ENCODE assay signal across 16 cellular contexts in genomic region chr15:74632601-74633000, GRCh38. TPM values are rescaled to one million over a fixed set of nuclear protein-coding genes. Genes with fewer than 3 reads are reported as not detected.
A peak's percentile ranks its signal among the peaks of the same experiment; 100 is the strongest.
DNase-seq lines count a peak whose midpoint lies in the region; ATAC-seq and TF ChIP-seq lines count a peak whose summit lies in the region.
"Had no signal": no experiment of that assay in that cellular context is flagged by ENCODE, and none has a peak within 500 bp of the region (broad histone marks: within the 10 kb centered on the region; RNA-seq: fewer than 3 reads in every experiment).

No MANE protein-coding gene starts in this region.

- no peaks in the 10 kb centered on the region for H3K9me3 Mint-ChIP-seq in activated CD8-positive, alpha-beta memory T cell treated with anti-CD3 and anti-CD28 coated beads, Interleukin-2, amount 10 ng/mL, durations not matched to agents 7 days and 5 days (ENCODE audit: low read depth)
- H3K9me3 Mint-ChIP-seq in natural killer cell treated with Interleukin-12 subunit alpha and Interleukin-12 subunit beta and Interleukin-15 and Interleukin-18, amount 100 ng/mL, for 72 hours: no peaks in the 10 kb centered on the region
- no peaks in the 10 kb centered on the region for H3K9me3 Mint-ChIP-seq in natural killer cell
- H3K9me3 Mint-ChIP-seq: CD4-positive, CD25-positive, alpha-beta regulatory T cell had no signal

- no peak for ATAC-seq in activated CD8-positive, alpha-beta memory T cell treated with anti-CD3 and anti-CD28 coated beads, Interleukin-2, amount 10 ng/mL, durations not matched to agents 7 days and 5 days
- no peak for ATAC-seq in natural killer cell treated with Interleukin-12 subunit alpha and Interleukin-12 subunit beta and Interleukin-15 and Interleukin-18, amount 100 ng/mL, for 72 hours
- ATAC-seq in natural killer cell: no peak
- ATAC-seq in left lung: no peak
- ATAC-seq in GM21723 (IDR thresholded peaks at IDR 0.05; ENCODE audit: unreplicated experiment): no peak

- no peaks in the 10 kb centered on the region for H3K9me3 ChIP-seq in left lung
- H3K9me3 ChIP-seq: BLaER1 had no signal

- no peaks in the 10 kb centered on the region for H3K4me1 ChIP-seq in left lung

- no peaks in the 10 kb centered on the region for H3K27me3 ChIP-seq in left lung
- H3K27me3 ChIP-seq: BLaER1 had no signal

- H3K36me3 Mint-ChIP-seq in activated CD8-positive, alpha-beta memory T cell treated with anti-CD3 and anti-CD28 coated beads, Interleukin-2, amount 10 ng/mL, durations not matched to agents 7 days and 5 days: peaks cover 25% of the 10 kb centered on the region
- H3K36me3 Mint-ChIP-seq in natural killer cell treated with Interleukin-12 subunit alpha and Interleukin-12 subunit beta and Interleukin-15 and Interleukin-18, amount 100 ng/mL, for 72 hours: peaks cover 6% of the 10 kb centered on the region
- H3K36me3 Mint-ChIP-seq in natural killer cell: no peaks in the 10 kb centered on the region

- TF ChIP-seq CTCF in natural killer cell (IDR thresholded peaks at IDR 0.05): no peak
- no peak for TF ChIP-seq CTCF in coronary artery (IDR thresholded peaks at IDR 0.05)
- TF ChIP-seq CTCF in left lung (IDR thresholded peaks at IDR 0.05): no peak

- intact Hi-C loops in natural killer cell (cut with micrococcal nuclease) (loop anchor here (10.0 kb wide), 1 partner anchor 572 kb away; the partner anchor contains the start of gene C15orf39), left lung (cut with DNase I) (loop anchor here (10.0 kb wide), 2 partner anchors 132 to 322 kb away; partner anchors contain the start of gene RPP25 (in 1 of the 2))

- H3K27ac ChIP-seq in coronary artery: no peak overlapping the region
- H3K27ac ChIP-seq in left lung: no peak overlapping the region
- H3K27ac ChIP-seq: BLaER1, GM23248, KMS-11, PC-9 had no signal

- CTCF ChIA-PET in activated CD8-positive, alpha-beta memory T cell treated with anti-CD3 and anti-CD28 coated beads, Interleukin-2, amount 10 ng/mL, durations not matched to agents 7 days and 5 days (lab: Charles Lee): interaction anchor here (0.6 to 14.5 kb wide), 33 partner anchors 8 to 329 kb away, joined by 3 to 401 read pairs (median 6); partner anchors contain the start of genes CLK3, CSK and CYP11A1

- DNase-seq in activated CD8-positive, alpha-beta memory T cell treated with anti-CD3 and anti-CD28 coated beads, Interleukin-2, amount 10 ng/mL, durations not matched to agents 7 days and 5 days: no peak
- DNase-seq in activated CD8-positive, alpha-beta memory T cell treated with anti-CD3 and anti-CD28 coated beads, Interleukin-2, amount 50 U/mL, for 4 hours: no peak
- DNase-seq in natural killer cell treated with Interleukin-12 subunit alpha and Interleukin-12 subunit beta and Interleukin-15 and Interleukin-18, amount 100 ng/mL, for 72 hours (ENCODE audit: low spot score): peak; percentile 40
- DNase-seq in natural killer cell (no peak), coronary artery (ENCODE audit: low spot score) (peak; percentile 64), kidney tubule cell (ENCODE audit: low spot score) (no peak), left lung (no peak)
- DNase-seq: DMS153, NCI-H2029, NCI-H446 treated with DMSO at 0.1 percent for 48 hours had no signal

- H3K27ac Mint-ChIP-seq in activated CD8-positive, alpha-beta memory T cell treated with anti-CD3 and anti-CD28 coated beads, Interleukin-2, amount 10 ng/mL, durations not matched to agents 7 days and 5 days: peak overlapping the region; percentile 46
- no peak overlapping the region for H3K27ac Mint-ChIP-seq in natural killer cell treated with Interleukin-12 subunit alpha and Interleukin-12 subunit beta and Interleukin-15 and Interleukin-18, amount 100 ng/mL, for 72 hours
- no peak overlapping the region for H3K27ac Mint-ChIP-seq in natural killer cell

- peaks cover 0 to 99% of the 10 kb centered on the region in 2 donors for H3K36me3 ChIP-seq in left lung

- H3K4me3 ChIP-seq in coronary artery (no peak overlapping the region), left lung (no peak overlapping the region)
- H3K4me3 ChIP-seq: BLaER1, GM23248, PC-9 had no signal

- peaks cover under 1% of the 10 kb centered on the region for H3K4me1 Mint-ChIP-seq in activated CD8-positive, alpha-beta memory T cell treated with anti-CD3 and anti-CD28 coated beads, Interleukin-2, amount 10 ng/mL, durations not matched to agents 7 days and 5 days
- peaks cover 6 to 23% of the 10 kb centered on the region in 2 donors for H3K4me1 Mint-ChIP-seq in natural killer cell treated with Interleukin-12 subunit alpha and Interleukin-12 subunit beta and Interleukin-15 and Interleukin-18, amount 100 ng/mL, for 72 hours (ENCODE audit: low read depth in 2 of 2)
- H3K4me1 Mint-ChIP-seq in natural killer cell: peaks cover 6 to 10% of the 10 kb centered on the region in 2 donors

- H3K27me3 Mint-ChIP-seq in activated CD8-positive, alpha-beta memory T cell treated with anti-CD3 and anti-CD28 coated beads, Interleukin-2, amount 10 ng/mL, durations not matched to agents 7 days and 5 days: no peaks in the 10 kb centered on the region
- H3K27me3 Mint-ChIP-seq in natural killer cell treated with Interleukin-12 subunit alpha and Interleukin-12 subunit beta and Interleukin-15 and Interleukin-18, amount 100 ng/mL, for 72 hours: no peaks in the 10 kb centered on the region
- no peaks in the 10 kb centered on the region for H3K27me3 Mint-ChIP-seq in natural killer cell (ENCODE audit: low read depth in 2 of 2)
- H3K27me3 Mint-ChIP-seq: CD4-positive, CD25-positive, alpha-beta regulatory T cell had no signal

- no peak overlapping the region for H3K4me3 Mint-ChIP-seq in activated CD8-positive, alpha-beta memory T cell treated with anti-CD3 and anti-CD28 coated beads, Interleukin-2, amount 10 ng/mL, durations not matched to agents 7 days and 5 days
- no peak overlapping the region for H3K4me3 Mint-ChIP-seq in natural killer cell treated with Interleukin-12 subunit alpha and Interleukin-12 subunit beta and Interleukin-15 and Interleukin-18, amount 100 ng/mL, for 72 hours
- H3K4me3 Mint-ChIP-seq in natural killer cell: no peak overlapping the region
- H3K4me3 Mint-ChIP-seq: CD4-positive, CD25-positive, alpha-beta regulatory T cell had no signal

RNA-seq across cellular contexts. Expression of gene CLK3, which starts 17.0 kb away (rescaled TPM):
- total RNA-seq in activated CD8-positive, alpha-beta memory T cell treated with anti-CD3 and anti-CD28 coated beads, Interleukin-2, amount 10 ng/mL, durations not matched to agents 7 days and 5 days: 100 to 1,000 TPM; 120 to 140 TPM
- total RNA-seq in natural killer cell treated with Interleukin-12 subunit alpha and Interleukin-12 subunit beta and Interleukin-15 and Interleukin-18, amount 100 ng/mL, for 72 hours: 100 to 1,000 TPM; 148 TPM
- 100 to 1,000 TPM; 288 to 298 (median 293) TPM for total RNA-seq in natural killer cell
- 10 to 100 TPM; 58.0 to 70.0 TPM for total RNA-seq in left lung

Comparison
In these comparisons a context has a peak if more than half of its experiments do, and no peak if none do; other contexts are left out.
1. DNase-seq: peak in natural killer cell treated with Interleukin-12 subunit alpha and Interleukin-12 subunit beta and Interleukin-15 and Interleukin-18, amount 100 ng/mL, for 72 hours (single experiment) and coronary artery (single experiment); none in activated CD8-positive, alpha-beta memory T cell treated with anti-CD3 and anti-CD28 coated beads, Interleukin-2, amount 10 ng/mL, durations not matched to agents 7 days and 5 days (single experiment), activated CD8-positive, alpha-beta memory T cell treated with anti-CD3 and anti-CD28 coated beads, Interleukin-2, amount 50 U/mL, for 4 hours (single experiment), natural killer cell (single experiment), kidney tubule cell (single experiment) and left lung (0 of 2).